In the genomic region with DNA sequence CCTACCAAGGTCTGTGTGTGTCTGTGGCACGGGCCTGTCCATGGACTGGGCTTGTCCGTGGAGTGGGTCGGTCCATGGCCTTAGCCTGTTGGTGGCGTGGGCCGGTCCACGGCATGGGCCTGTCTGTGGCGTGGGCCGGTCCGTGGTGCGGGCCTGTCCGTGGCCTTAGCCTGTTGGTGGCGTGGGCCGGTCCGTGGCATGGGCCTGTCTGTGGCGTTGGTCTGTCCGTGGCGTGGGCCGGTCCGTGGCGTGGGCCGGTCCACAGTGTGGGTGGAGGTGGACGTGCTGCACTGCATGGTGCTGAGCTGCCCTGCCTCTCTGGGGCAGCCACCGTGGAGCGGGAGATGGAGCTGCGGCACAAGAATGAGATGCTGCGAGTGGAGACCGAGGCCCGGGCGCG, we compare ENCODE assay signal across 3 cellular contexts. TPM values are rescaled to one million over a fixed set of nuclear protein-coding genes. Genes with fewer than 3 reads are reported as not detected.
"Had no signal": no experiment of that assay in that cellular context is flagged by ENCODE, and none has a peak within 500 bp of the region (broad histone marks: within the 10 kb centered on the region; RNA-seq: fewer than 3 reads in every experiment).

No MANE protein-coding gene starts in this region.

RNA-seq across cellular contexts. Expression of a gene that starts 46.3 kb away (rescaled TPM):
- total RNA-seq: activated B cell treated with CpG ODN at 0.5 μM for 24 hours, OCI-LY7 had no signal

RNA-seq across cellular contexts. Expression of a gene that starts 58.6 kb away (rescaled TPM):
- total RNA-seq: activated naive CD4-positive, alpha-beta T cell treated with anti-CD3 and anti-CD28 coated beads for 36 hours had no signal
